ENCODE assay signal across 16 cellular contexts in genomic region chr5:155935723-155936122, GRCh38.
DNase-seq lines count a peak whose midpoint lies in the region; ATAC-seq and TF ChIP-seq lines count a peak whose summit lies in the region.
"Had no signal": no experiment of that assay in that cellular context is flagged by ENCODE, and none has a peak within 500 bp of the region (broad histone marks: within the 10 kb centered on the region; RNA-seq: fewer than 3 reads in every experiment).

No MANE protein-coding gene starts in this region.

- no peak overlapping the region for H3K4me3 Mint-ChIP-seq in stimulated activated naive CD8-positive, alpha-beta T cell treated with anti-CD3 and anti-CD28 coated beads, Interleukin-15, amount 100 ng/mL, for 72 hours
- no peak overlapping the region for H3K4me3 Mint-ChIP-seq in WTC11
- no peak overlapping the region for H3K4me3 Mint-ChIP-seq in stimulated activated effector memory CD8-positive, alpha-beta T cell treated with anti-CD3 and anti-CD28 coated beads, Interleukin-12 subunit alpha, Interleukin-12 subunit beta, amount 100 ng/mL, for 72 hours
- H3K4me3 Mint-ChIP-seq: CD4-positive, alpha-beta memory T cell; HFFc6 had no signal

- no peak overlapping the region for H3K27ac Mint-ChIP-seq in stimulated activated naive CD8-positive, alpha-beta T cell treated with anti-CD3 and anti-CD28 coated beads, Interleukin-15, amount 100 ng/mL, for 72 hours
- no peak overlapping the region for H3K27ac Mint-ChIP-seq in WTC11
- H3K27ac Mint-ChIP-seq in stimulated activated effector memory CD8-positive, alpha-beta T cell treated with anti-CD3 and anti-CD28 coated beads, Interleukin-12 subunit alpha, Interleukin-12 subunit beta, amount 100 ng/mL, for 72 hours = no peak overlapping the region
- H3K27ac Mint-ChIP-seq: CD4-positive, alpha-beta memory T cell; HFFc6 had no signal

- H3K36me3 Mint-ChIP-seq in WTC11 = no peaks in the 10 kb centered on the region
- no peaks in the 10 kb centered on the region for H3K36me3 Mint-ChIP-seq in stimulated activated effector memory CD8-positive, alpha-beta T cell treated with anti-CD3 and anti-CD28 coated beads, Interleukin-12 subunit alpha, Interleukin-12 subunit beta, amount 100 ng/mL, for 72 hours
- H3K36me3 Mint-ChIP-seq: CD4-positive, alpha-beta memory T cell had no signal

- POLR2A ChIA-PET in WTC11 (lab: Charles Lee) = no interaction called here

- TF ChIP-seq CTCF in WTC11 (IDR thresholded peaks at IDR 0.05) = no peak

- no peaks in the 10 kb centered on the region for H3K9me3 Mint-ChIP-seq in stimulated activated naive CD8-positive, alpha-beta T cell treated with anti-CD3 and anti-CD28 coated beads, Interleukin-15, amount 100 ng/mL, for 72 hours
- no peaks in the 10 kb centered on the region for H3K9me3 Mint-ChIP-seq in WTC11
- no peaks in the 10 kb centered on the region for H3K9me3 Mint-ChIP-seq in stimulated activated effector memory CD8-positive, alpha-beta T cell treated with anti-CD3 and anti-CD28 coated beads, Interleukin-12 subunit alpha, Interleukin-12 subunit beta, amount 100 ng/mL, for 72 hours

- ATAC-seq in stimulated activated naive CD8-positive, alpha-beta T cell treated with anti-CD3 and anti-CD28 coated beads, Interleukin-15, amount 100 ng/mL, for 72 hours = peak; percentile 7
- ATAC-seq in stimulated activated naive CD8-positive, alpha-beta T cell treated with anti-CD3 and anti-CD28 coated beads, Interleukin-15, Interleukin-2, amounts not matched to agents 100 U/mL and 50 U/mL, for 24 hours = no peak
- 0 out of 2 replicates have a peak, but pooled peaks have one; percentile 24 for ATAC-seq in WTC11
- peak; percentile 36 for ATAC-seq in stimulated activated effector memory CD8-positive, alpha-beta T cell treated with anti-CD3 and anti-CD28 coated beads, Interleukin-12 subunit alpha, Interleukin-12 subunit beta, amount 100 ng/mL, for 72 hours
- ATAC-seq: A549, HCT116 had no signal

- no peak for DNase-seq in stimulated activated naive CD8-positive, alpha-beta T cell treated with anti-CD3 and anti-CD28 coated beads, Interleukin-15, amount 100 ng/mL, for 72 hours
- DNase-seq in stimulated activated naive CD8-positive, alpha-beta T cell treated with anti-CD3 and anti-CD28 coated beads, Interleukin-15, Interleukin-2, amounts not matched to agents 100 U/mL and 50 U/mL, for 24 hours = no peak
- DNase-seq in WTC11 (ENCODE audit: low spot score) (no peak), NCI-H1694 (lab: John Stamatoyannopoulos, UW) (no peak), NCI-H345 treated with DMSO at 0.1 percent for 48 hours (lab: John Stamatoyannopoulos, UW; ENCODE audit: unreplicated experiment) (no peak)
- no peak for DNase-seq in stimulated activated effector memory CD8-positive, alpha-beta T cell treated with anti-CD3 and anti-CD28 coated beads, Interleukin-12 subunit alpha, Interleukin-12 subunit beta, amount 100 ng/mL, for 72 hours (ENCODE audit: low spot score in 2 of 2)
- DNase-seq: AML-193; CD4-positive, alpha-beta memory T cell; DMS153; DMS79; GDM1; GM23248; HFFc6; IMR-90 had no signal

- H3K4me1 Mint-ChIP-seq in stimulated activated naive CD8-positive, alpha-beta T cell treated with anti-CD3 and anti-CD28 coated beads, Interleukin-15, amount 100 ng/mL, for 72 hours = no peaks in the 10 kb centered on the region
- no peaks in the 10 kb centered on the region for H3K4me1 Mint-ChIP-seq in WTC11
- H3K4me1 Mint-ChIP-seq in stimulated activated effector memory CD8-positive, alpha-beta T cell treated with anti-CD3 and anti-CD28 coated beads, Interleukin-12 subunit alpha, Interleukin-12 subunit beta, amount 100 ng/mL, for 72 hours = no peaks in the 10 kb centered on the region
- H3K4me1 Mint-ChIP-seq: CD4-positive, alpha-beta memory T cell had no signal

- CTCF ChIA-PET in WTC11 (lab: Charles Lee) = no interaction called here

- no peaks in the 10 kb centered on the region for H3K27me3 Mint-ChIP-seq in stimulated activated naive CD8-positive, alpha-beta T cell treated with anti-CD3 and anti-CD28 coated beads, Interleukin-15, amount 100 ng/mL, for 72 hours
- no peaks in the 10 kb centered on the region for H3K27me3 Mint-ChIP-seq in WTC11 (ENCODE audit: low read depth)

TF ChIP-seq in WTC11, 78 proteins besides CTCF, POLR2A, EP300 and RAD21:
- TF ChIP-seq ZNF416 (CRISPR knock-in tag; IDR thresholded peaks at IDR 0.05) (no peak), NFE2L1 (CRISPR knock-in tag; IDR thresholded peaks at IDR 0.05) (no peak), CDX4 (CRISPR knock-in tag; IDR thresholded peaks at IDR 0.05; ENCODE audit: borderline replicate concordance) (no peak), STAT6 (CRISPR knock-in tag; conservative IDR thresholded peaks at IDR 0.05; ENCODE audit: low read depth) (no peak), ZNF219 (CRISPR knock-in tag; IDR thresholded peaks at IDR 0.05; ENCODE audit: borderline replicate concordance) (no peak), HMGXB4 (CRISPR knock-in tag; IDR thresholded peaks at IDR 0.05) (no peak), ZNF671 (CRISPR knock-in tag; IDR thresholded peaks at IDR 0.05) (no peak), ZNF317 (CRISPR knock-in tag; IDR thresholded peaks at IDR 0.05; ENCODE audit: borderline replicate concordance, low read depth) (no peak), SOX15 (CRISPR knock-in tag; IDR thresholded peaks at IDR 0.05) (no peak), AFF4 (CRISPR knock-in tag; IDR thresholded peaks at IDR 0.05; ENCODE audit: borderline replicate concordance) (no peak)
